ENCODE assay signal across 8 cellular contexts in genomic region chr19:29606420-29606747, GRCh38. TPM values are rescaled to one million over a fixed set of nuclear protein-coding genes. Genes with fewer than 3 reads are reported as not detected.
A peak's percentile ranks its signal among the peaks of the same experiment; 100 is the strongest.
DNase-seq lines count a peak whose midpoint lies in the region; ATAC-seq and TF ChIP-seq lines count a peak whose summit lies in the region.

No MANE protein-coding gene starts in this region.

- no peak for TF ChIP-seq CTCF in HL-60 (IDR thresholded peaks at IDR 0.05; ENCODE audit: insufficient read depth, low read length)

- peak overlapping the region; percentile 100 for H3K27ac Mint-ChIP-seq in central memory CD8-positive, alpha-beta T cell (ENCODE audit: low read depth)

- H3K4me1 ChIP-seq in mononuclear cell (ENCODE audit: insufficient read depth, low read length) = peaks cover 27% of the 10 kb centered on the region

- H3K36me3 Mint-ChIP-seq in central memory CD8-positive, alpha-beta T cell (ENCODE audit: insufficient read depth) = peaks cover 29% of the 10 kb centered on the region

- H3K4me1 Mint-ChIP-seq in central memory CD8-positive, alpha-beta T cell = peaks cover 29% of the 10 kb centered on the region

- H3K9me3 ChIP-seq in mononuclear cell (ENCODE audit: low read depth, low read length) = no peaks in the 10 kb centered on the region

- peak overlapping the region; percentile 99 for H3K4me3 Mint-ChIP-seq in central memory CD8-positive, alpha-beta T cell

- peak overlapping the region; percentile 95 for H3K27ac ChIP-seq in HL-60 (replicated peaks)

- H3K27me3 ChIP-seq in HL-60 (ENCODE audit: insufficient read depth, poor library complexity, severe bottlenecking) = no peaks in the 10 kb centered on the region
- no peaks in the 10 kb centered on the region for H3K27me3 ChIP-seq in mononuclear cell (ENCODE audit: insufficient read depth, low read length)

- H3K9me3 Mint-ChIP-seq in central memory CD8-positive, alpha-beta T cell = no peaks in the 10 kb centered on the region

- no peaks in the 10 kb centered on the region for H3K27me3 Mint-ChIP-seq in central memory CD8-positive, alpha-beta T cell

- ATAC-seq in GM19043 (IDR thresholded peaks at IDR 0.05; ENCODE audit: low read depth, unreplicated experiment) (peak; percentile 8), GM21529 (IDR thresholded peaks at IDR 0.05; ENCODE audit: unreplicated experiment) (no peak)
- peak; percentile 4 for ATAC-seq in central memory CD8-positive, alpha-beta T cell (replicated peaks; ENCODE audit: extremely low read depth, poor library complexity, severe bottlenecking)

- H3K4me3 ChIP-seq in HL-60 (replicated peaks; ENCODE audit: insufficient read depth, low read length) = peak overlapping the region; percentile 99
- peak overlapping the region; percentile 76 for H3K4me3 ChIP-seq in mononuclear cell (ENCODE audit: low read length)

- DNase-seq in HL-60 (ENCODE audit: low read depth in 1 of 2, low spot score in 1 of 2) = peak in 1 of 2 experiments; percentile 11
- DNase-seq in central memory CD8-positive, alpha-beta T cell (ENCODE audit: low spot score in 2 of 2) = no peak
- DNase-seq in HCEC 1CT = no peak
- no peak for DNase-seq in AG20443 (ENCODE audit: low spot score)
- DNase-seq in stimulated activated CD4-positive, alpha-beta T cell treated with anti-CD3 and anti-CD28 coated beads, Interleukin-2, amount 100 ng/mL, for 48 hours = no peak

RNA-seq across cellular contexts. Expression of gene POP4, which starts 0.3 kb away (rescaled TPM):
- total RNA-seq in mononuclear cell = 44.4 TPM

RNA-seq across cellular contexts. Expression of gene PLEKHF1, which starts 58.9 kb away (rescaled TPM):
- total RNA-seq in mononuclear cell = 13.1 TPM
